Comparison of ENCODE assay signal across 1 cellular context in the genomic region with DNA sequence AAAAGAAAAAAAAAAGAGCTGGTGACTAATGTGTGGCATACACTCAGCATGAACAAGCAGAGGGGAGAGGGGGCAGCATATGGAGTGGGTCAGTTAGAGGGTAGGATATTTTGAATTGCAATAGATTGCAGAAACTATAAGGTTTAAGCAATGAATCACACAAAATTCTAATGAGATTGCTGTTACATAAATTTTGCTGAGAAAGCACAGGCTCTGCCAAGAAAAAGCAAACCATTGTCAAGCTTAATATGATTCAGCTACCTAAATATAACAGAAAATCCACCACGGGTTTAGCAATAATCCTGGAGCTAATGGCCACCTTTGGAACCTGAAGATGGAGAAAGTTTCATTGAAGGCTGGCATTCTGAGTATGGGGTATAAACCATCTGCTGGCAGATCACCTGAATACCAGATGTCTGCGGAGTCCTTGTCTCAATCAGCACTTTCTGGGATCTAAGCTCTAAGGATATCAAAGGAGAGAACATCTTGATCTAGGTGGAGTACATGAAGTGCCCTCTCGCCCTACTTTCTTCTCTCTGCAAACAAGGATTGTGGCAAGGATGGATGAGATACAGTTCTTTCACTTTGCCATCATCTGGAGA.
TF ChIP-seq lines count a peak whose summit lies in the region.

No MANE protein-coding gene starts in this region.

TF ChIP-seq in endothelial cell of umbilical vein, 7 proteins besides CTCF, POLR2A, EP300 and RAD21:
- TF ChIP-seq FOS (IDR thresholded peaks at IDR 0.05; ENCODE audit: borderline replicate concordance, insufficient read depth, low read length) (peak; percentile 53), EZH2 (IDR thresholded peaks at IDR 0.05; ENCODE audit: borderline replicate concordance, low read depth, low read length, severe bottlenecking) (no peak), POLR2AphosphoS5 (IDR thresholded peaks at IDR 0.05; ENCODE audit: insufficient read depth, low read depth, low read length) (no peak)
